11 cellular contexts compared by ENCODE assay signal in genomic region chr10:132407243-132407746, GRCh38. TPM values are rescaled to one million over a fixed set of nuclear protein-coding genes. Genes with fewer than 3 reads are reported as not detected.
DNase-seq lines count a peak whose midpoint lies in the region; ATAC-seq and TF ChIP-seq lines count a peak whose summit lies in the region.
"Had no signal": no experiment of that assay in that cellular context is flagged by ENCODE, and none has a peak within 500 bp of the region (broad histone marks: within the 10 kb centered on the region; RNA-seq: fewer than 3 reads in every experiment).

No MANE protein-coding gene starts in this region.

- peaks cover 22% of the 10 kb centered on the region for H3K79me2 ChIP-seq in smooth muscle cell (ENCODE audit: low read depth)

- no peak for DNase-seq in HFFc6
- DNase-seq in smooth muscle cell (lab: John Stamatoyannopoulos, UW; ENCODE audit: unreplicated experiment): no peak
- no peak for DNase-seq in T-helper 2 cell
- DNase-seq: activated CD8-positive, alpha-beta memory T cell treated with anti-CD3 and anti-CD28 coated beads, Interleukin-2, amount 50 U/mL, for 48 hours; effector CD8-positive, alpha-beta T cell; stimulated activated CD4-positive, alpha-beta T cell treated with anti-CD3 and anti-CD28 coated beads, Interleukin-4, amount 100 ng/mL, for 4 hours had no signal

- no peak overlapping the region for H2AFZ ChIP-seq in smooth muscle cell (ENCODE audit: low read depth)

- 0 out of 2 replicates have a peak, but pooled peaks cover 5% of the 10 kb centered on the region for H3K36me3 Mint-ChIP-seq in HFFc6 (ENCODE audit: low read depth)
- peaks cover 9% of the 10 kb centered on the region for H3K36me3 Mint-ChIP-seq in brain

- no peaks in the 10 kb centered on the region for H3K36me3 ChIP-seq in smooth muscle cell (ENCODE audit: low read depth)

- peak overlapping the region; percentile 28; the same call in 1 of the 2 replicates for H3K27ac Mint-ChIP-seq in HFFc6
- H3K27ac Mint-ChIP-seq in brain: peak overlapping the region in 4 of 5 experiments; percentile 21 to 92 (median 60)

- no peaks in the 10 kb centered on the region for H3K4me1 Mint-ChIP-seq in HFFc6 (ENCODE audit: low read depth)
- peaks cover 37% of the 10 kb centered on the region for H3K4me1 Mint-ChIP-seq in brain

- peak overlapping the region; percentile 72 for H3K4me2 ChIP-seq in smooth muscle cell

- no peak overlapping the region for H3K4me3 ChIP-seq in smooth muscle cell

- TF ChIP-seq CTCF in HFFc6 (IDR thresholded peaks at IDR 0.05) (no peak), brain (conservative IDR thresholded peaks at IDR 0.05) (no peak), smooth muscle cell (IDR thresholded peaks at IDR 0.05; ENCODE audit: borderline replicate concordance, insufficient read depth, poor library complexity, severe bottlenecking) (no peak)

- no peaks in the 10 kb centered on the region for H3K9me3 ChIP-seq in smooth muscle cell (replicated peaks; ENCODE audit: low read depth)

- H3K27ac ChIP-seq in layer of hippocampus (ENCODE audit: low read depth, low read length) (peak overlapping the region; percentile 71), smooth muscle cell (ENCODE audit: low read depth) (peak overlapping the region; percentile 67)

- H3K9me3 Mint-ChIP-seq in HFFc6: no peaks in the 10 kb centered on the region
- no peaks in the 10 kb centered on the region for H3K9me3 Mint-ChIP-seq in brain

- WGBS in smooth muscle cell (ENCODE audit: low lambda C conversion rate): 87% methylated on average over 12 of the region's 12 CpGs

- H3K27me3 ChIP-seq in layer of hippocampus (ENCODE audit: control insufficient read depth, insufficient read depth, low read length): no peaks in the 10 kb centered on the region
- H3K27me3 ChIP-seq in smooth muscle cell (ENCODE audit: low read depth): no peaks in the 10 kb centered on the region

- H3F3A ChIP-seq in smooth muscle cell (ENCODE audit: low read depth): peaks cover 11% of the 10 kb centered on the region

- H3K27me3 Mint-ChIP-seq in HFFc6 (ENCODE audit: insufficient read depth) (no peaks in the 10 kb centered on the region), brain (no peaks in the 10 kb centered on the region)

- H3K9ac ChIP-seq in smooth muscle cell (ENCODE audit: low read depth): no peak overlapping the region

- ATAC-seq in GM19035 (IDR thresholded peaks at IDR 0.05; ENCODE audit: unreplicated experiment) (no peak), HG02938 (IDR thresholded peaks at IDR 0.05; ENCODE audit: unreplicated experiment) (no peak), GM19463 (IDR thresholded peaks at IDR 0.05; ENCODE audit: unreplicated experiment) (no peak)

- peaks cover 49% of the 10 kb centered on the region for H4K20me1 ChIP-seq in smooth muscle cell (ENCODE audit: low read depth)

- H3K4me1 ChIP-seq in smooth muscle cell (ENCODE audit: low read depth): peaks cover 27% of the 10 kb centered on the region

- H3K4me3 Mint-ChIP-seq in HFFc6 (no peak overlapping the region), brain (no peak overlapping the region)

RNA-seq across cellular contexts. Expression of gene PWWP2B, which starts 10.3 kb away (rescaled TPM):
- total RNA-seq in HFFc6 (2021; fragmentation: NEBNext Ultra II Directional; extraction: Animal tissue kit (Norgen Biotek cat#: 25700)): 1 to 10 TPM; 4.1 to 6.3 (median 4.7) TPM
- 16.0 TPM for polyA plus RNA-seq in brain (ENCODE audit: insufficient read depth, low read depth, low replicate concordance)
- 6.9 and 13.2 TPM in 2 replicates for total RNA-seq in smooth muscle cell
- polyA plus RNA-seq in smooth muscle cell: 8.3 and 9.3 TPM in 2 replicates
